9 cellular contexts compared by ENCODE assay signal in the genomic region with DNA sequence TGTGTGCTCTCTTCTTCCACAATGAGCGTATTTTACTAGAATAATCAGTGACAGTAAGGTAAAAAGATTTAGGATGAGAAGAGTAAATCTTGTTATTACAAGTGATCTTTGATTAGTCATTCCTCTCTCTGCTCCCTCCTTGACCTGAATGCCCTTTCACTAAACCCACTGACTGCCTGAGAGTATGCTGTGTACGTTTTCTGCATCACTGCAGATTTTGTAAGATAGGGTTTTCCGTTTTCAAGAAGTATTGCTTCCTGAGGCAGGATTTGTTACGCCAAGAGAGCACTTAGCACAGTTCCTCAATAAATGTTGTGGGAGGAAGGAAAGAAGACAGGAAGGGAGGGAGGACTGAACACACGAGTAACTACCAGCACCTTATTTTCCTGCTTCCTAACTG. TPM values are rescaled to one million over a fixed set of nuclear protein-coding genes. Genes with fewer than 3 reads are reported as not detected.
DNase-seq lines count a peak whose midpoint lies in the region; ATAC-seq and TF ChIP-seq lines count a peak whose summit lies in the region.
"Had no signal": no experiment of that assay in that cellular context is flagged by ENCODE, and none has a peak within 500 bp of the region (broad histone marks: within the 10 kb centered on the region; RNA-seq: fewer than 3 reads in every experiment).

No MANE protein-coding gene starts in this region.

- no peaks in the 10 kb centered on the region for H3K4me1 ChIP-seq in IMR-90 (ENCODE audit: control insufficient read depth, insufficient read depth, low read length)

- H3K27me3 ChIP-seq in IMR-90 (ENCODE audit: control insufficient read depth, insufficient read depth, low read length): no peaks in the 10 kb centered on the region

- H4K91ac ChIP-seq in IMR-90 (ENCODE audit: insufficient read depth, low read depth, low read length): no peak overlapping the region

- no peak overlapping the region for H2BK20ac ChIP-seq in IMR-90 (ENCODE audit: low read depth, low read length)

- TF ChIP-seq RAD21 in IMR-90 (IDR thresholded peaks at IDR 0.05; ENCODE audit: low read length): no peak

- no peak overlapping the region for H2AK9ac ChIP-seq in IMR-90 (replicated peaks; ENCODE audit: low read depth, low read length, poor library complexity)

- no peak overlapping the region for H2BK15ac ChIP-seq in IMR-90 (ENCODE audit: low read depth, low read length)

- intact Hi-C loops in IMR-90 (cut with micrococcal nuclease): no loop called here

- POLR2A ChIA-PET in IMR-90 (lab: Charles Lee; ENCODE audit: unreplicated experiment): no interaction called here

- H3K9me1 ChIP-seq in IMR-90 (ENCODE audit: insufficient read depth, low read length): no peaks in the 10 kb centered on the region; the same call in 1 of the 2 replicates

- TF ChIP-seq CTCF in GM13977 (IDR thresholded peaks at IDR 0.05; ENCODE audit: extremely low read depth, insufficient read depth, missing control alignments) (no peak), IMR-90 (conservative IDR thresholded peaks at IDR 0.05; ENCODE audit: low read depth, low read length) (no peak), fibroblast of pulmonary artery (IDR thresholded peaks at IDR 0.05; ENCODE audit: low read length, missing control alignments) (no peak)

- H3K14ac ChIP-seq in IMR-90 (replicated peaks; ENCODE audit: low read depth, low read length): no peak overlapping the region

- no peak overlapping the region for H3K4me2 ChIP-seq in IMR-90 (ENCODE audit: low read depth, low read length)

- ATAC-seq in GM21390 (IDR thresholded peaks at IDR 0.05; ENCODE audit: unreplicated experiment) (peak; percentile 90), IMR-90 (ENCODE audit: low read depth) (no peak; the same call in 1 of the 2 replicates), HG02588 (IDR thresholded peaks at IDR 0.05; ENCODE audit: unreplicated experiment) (no peak)

- CTCF ChIA-PET in IMR-90 (lab: Yijun Ruan, JAX): no interaction called here

- no CpG with 5 or more reads among the region's 5 CpGs for WGBS in IMR-90 (ENCODE audit: extremely low coverage in 2 of 2, insufficient read length in 1 of 2), 2 experiments

- in situ Hi-C loops in GM13977 (cut with MboI; ENCODE audit: low pct_unique_long_range_greater_than_20kb, low sequenced_read_pairs, unreplicated experiment) (no loop called here), IMR-90 (cut with MboI; ENCODE audit: low sequenced_read_pairs) (no loop called here)

- H2AK5ac ChIP-seq in IMR-90 (ENCODE audit: low read depth, low read length): no peak overlapping the region

- dilution Hi-C loops in IMR-90 (cut with HindIII; ENCODE audit: low sequenced_read_pairs, unreplicated experiment): no loop called here

- BruUV-seq in IMR-90 (replicated peaks; lab: Mats Ljungman, UMichigan): no TSS peak

- no peak overlapping the region for H4K5ac ChIP-seq in IMR-90 (ENCODE audit: low read depth, low read length)

- TF ChIP-seq POLR2A in IMR-90 (IDR thresholded peaks at IDR 0.05; ENCODE audit: low read depth, low read length): no peak

- no peak overlapping the region for H3K27ac ChIP-seq in IMR-90 (ENCODE audit: insufficient read depth, low read length)

- H3K79me1 ChIP-seq in IMR-90 (ENCODE audit: low read depth in 1 of 2, low read length in 2 of 2): no peaks in the 10 kb centered on the region

- H4K8ac ChIP-seq in IMR-90 (ENCODE audit: low read depth in 2 of 2, low read length in 2 of 2): no peak overlapping the region

- H3K9ac ChIP-seq in IMR-90 (ENCODE audit: low read depth, low read length): no peak overlapping the region

- no peak overlapping the region for H3K23ac ChIP-seq in IMR-90 (ENCODE audit: low read depth, low read length)

- no peak overlapping the region for H3K18ac ChIP-seq in IMR-90 (ENCODE audit: low read depth, low read length)

- H2AFZ ChIP-seq in IMR-90 (replicated peaks; ENCODE audit: low read length, poor library complexity): no peak overlapping the region

- no peak overlapping the region for H3K56ac ChIP-seq in IMR-90 (ENCODE audit: extremely low read depth, insufficient read depth, low read length)

- no peak overlapping the region for H3K4ac ChIP-seq in IMR-90 (ENCODE audit: low read depth, low read length)

- DNase-seq in GM13977 (ENCODE audit: low spot score) (peak; percentile 53), IMR-90 (peak; percentile 46), fibroblast of pulmonary artery (ENCODE audit: low read depth) (peak; percentile 48), germinal center (ENCODE audit: low spot score) (no peak), hepatic stellate cell (ENCODE audit: low spot score) (no peak)
- DNase-seq in stimulated activated naive CD4-positive, alpha-beta T cell treated with Interleukin-2 at 50 U/mL for 16 hours (lab: John Stamatoyannopoulos, UW): no peak
- DNase-seq: left cardiac atrium had no signal

- no peaks in the 10 kb centered on the region for H3K36me3 ChIP-seq in IMR-90 (ENCODE audit: control insufficient read depth, insufficient read depth, low read length)

- H3K9me3 ChIP-seq in IMR-90 (ENCODE audit: control insufficient read depth, insufficient read depth, low read length): no peaks in the 10 kb centered on the region

- no peak overlapping the region for H2BK5ac ChIP-seq in IMR-90 (ENCODE audit: low read depth, low read length, poor library complexity, severe bottlenecking)

- no peak overlapping the region for H2BK120ac ChIP-seq in IMR-90 (ENCODE audit: low read depth, low read length)

- H3K4me3 ChIP-seq in IMR-90 (ENCODE audit: insufficient read depth, low read depth, low read length) (no peak overlapping the region), fibroblast of pulmonary artery (replicated peaks; ENCODE audit: low read depth, low read length) (no peak overlapping the region)

- no peaks in the 10 kb centered on the region for H4K20me1 ChIP-seq in IMR-90 (ENCODE audit: insufficient read depth, low read length)

TF ChIP-seq in IMR-90, 13 proteins besides CTCF, POLR2A, EP300 and RAD21:
- TF ChIP-seq MAZ (IDR thresholded peaks at IDR 0.05; ENCODE audit: borderline replicate concordance, low read depth, low read length) (no peak), SMC3 (IDR thresholded peaks at IDR 0.05; ENCODE audit: low read depth, low read length) (no peak), RFX5 (IDR thresholded peaks at IDR 0.05; ENCODE audit: low read depth, low read length) (no peak), CEBPB (IDR thresholded peaks at IDR 0.05; ENCODE audit: low read depth, low read length) (no peak)
- TF ChIP-seq, protein P1, sequence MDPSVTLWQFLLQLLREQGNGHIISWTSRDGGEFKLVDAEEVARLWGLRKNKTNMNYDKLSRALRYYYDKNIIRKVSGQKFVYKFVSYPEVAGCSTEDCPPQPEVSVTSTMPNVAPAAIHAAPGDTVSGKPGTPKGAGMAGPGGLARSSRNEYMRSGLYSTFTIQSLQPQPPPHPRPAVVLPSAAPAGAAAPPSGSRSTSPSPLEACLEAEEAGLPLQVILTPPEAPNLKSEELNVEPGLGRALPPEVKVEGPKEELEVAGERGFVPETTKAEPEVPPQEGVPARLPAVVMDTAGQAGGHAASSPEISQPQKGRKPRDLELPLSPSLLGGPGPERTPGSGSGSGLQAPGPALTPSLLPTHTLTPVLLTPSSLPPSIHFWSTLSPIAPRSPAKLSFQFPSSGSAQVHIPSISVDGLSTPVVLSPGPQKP (IDR thresholded peaks at IDR 0.05; ENCODE audit: borderline replicate concordance, low read depth, low read length): no peak

RNA-seq across cellular contexts. Expression of gene LAMB3, which starts 7.7 kb away (rescaled TPM):
- total RNA-seq in IMR-90 (2012; rRNA removed): 0.72 and 1.1 TPM in 2 replicates
- polyA plus RNA-seq in IMR-90 (2012; rRNA removed): 1.6 and 2.1 TPM in 2 replicates
- 0.83 and 2.0 TPM in 2 replicates for polyA plus RNA-seq in IMR-90 (2012; cell fraction: cytosol; rRNA removed)
- 1.1 and 1.8 TPM in 2 replicates for polyA plus RNA-seq in IMR-90 (2012; cell fraction: nucleus; rRNA removed; ENCODE audit: low replicate concordance)

RNA-seq across cellular contexts. Expression of gene G0S2, which starts 15.3 kb away (rescaled TPM):
- total RNA-seq in IMR-90 (2012; rRNA removed): 0.36 and 1.9 TPM in 2 replicates
- polyA plus RNA-seq in IMR-90 (2012; rRNA removed): 0.36 and 0.53 TPM in 2 replicates
- polyA plus RNA-seq in IMR-90 (2012; cell fraction: cytosol; rRNA removed): 0.82 and 0.94 TPM in 2 replicates
- polyA plus RNA-seq in IMR-90 (2012; cell fraction: nucleus; rRNA removed; ENCODE audit: low replicate concordance): 0.14 and 0.33 TPM in 2 replicates

RNA-seq across cellular contexts. Expression of gene HSD11B1, which starts 44.7 kb away (rescaled TPM):
- 0.28 and 0.72 TPM in 2 replicates for total RNA-seq in IMR-90 (2012; rRNA removed)
- polyA plus RNA-seq in IMR-90 (2012; rRNA removed): 0.30 and 0.41 TPM in 2 replicates
- 0.34 and 0.35 TPM in 2 replicates for polyA plus RNA-seq in IMR-90 (2012; cell fraction: cytosol; rRNA removed)
- 0.09 and 0.19 TPM in 2 replicates for polyA plus RNA-seq in IMR-90 (2012; cell fraction: nucleus; rRNA removed; ENCODE audit: low replicate concordance)

Comparison
In these comparisons a context has a peak if more than half of its experiments do, and no peak if none do; other contexts are left out.
1. DNase-seq: peak in GM13977 (single experiment), IMR-90 (single experiment) and fibroblast of pulmonary artery (single experiment); none in stimulated activated naive CD4-positive, alpha-beta T cell treated with Interleukin-2 at 50 U/mL for 16 hours (single experiment), germinal center (single experiment) and hepatic stellate cell (single experiment).